In the genomic region with DNA sequence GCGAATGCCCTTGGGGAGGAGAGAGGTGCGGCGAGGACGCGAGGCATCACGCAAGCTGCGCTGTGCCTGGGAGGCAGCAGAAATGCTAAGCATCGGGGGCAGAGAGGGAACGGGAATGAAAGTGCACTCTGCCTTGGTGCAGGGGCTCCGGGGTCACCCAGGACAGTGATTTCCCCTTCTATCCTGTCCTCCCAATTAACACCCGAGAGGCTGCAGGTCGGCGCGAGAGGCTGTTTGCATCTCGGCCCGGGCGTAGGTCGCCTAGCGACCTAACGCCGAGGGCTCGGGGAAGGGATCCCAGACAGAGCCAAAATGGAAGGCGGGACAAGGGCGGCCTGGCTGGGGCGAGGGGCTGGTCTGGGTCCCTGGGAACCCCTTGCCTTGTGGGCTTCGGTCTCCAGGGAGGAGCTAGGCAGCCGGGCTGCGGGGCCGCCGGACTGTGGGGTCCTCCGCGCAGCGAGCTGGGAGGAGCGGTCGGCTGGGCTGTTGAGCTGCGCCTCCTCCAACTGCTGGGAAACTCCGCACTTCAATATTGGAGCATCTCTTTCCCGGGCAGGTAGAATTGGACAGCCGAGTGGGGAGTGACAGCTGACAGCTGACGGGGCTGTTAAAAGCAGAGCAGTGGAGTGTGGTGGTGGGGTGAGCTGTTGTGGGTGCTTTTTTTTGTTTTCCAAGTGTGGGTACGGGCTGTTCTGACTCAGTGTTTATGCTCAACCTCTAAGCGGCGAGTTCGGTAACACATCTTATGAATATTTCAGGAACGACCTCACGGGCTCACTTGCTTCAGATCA, we compare ENCODE assay signal across 8 cellular contexts. TPM values are rescaled to one million over a fixed set of nuclear protein-coding genes. Genes with fewer than 3 reads are reported as not detected.
DNase-seq lines count a peak whose midpoint lies in the region; ATAC-seq and TF ChIP-seq lines count a peak whose summit lies in the region.

No MANE protein-coding gene starts in this region.

- H3K36me3 ChIP-seq in SU-DHL-6 (ENCODE audit: low read length), result no peaks in the 10 kb centered on the region
- H3K36me3 ChIP-seq in mesenchymal stem cell (ENCODE audit: control insufficient read depth in 1 of 2, insufficient read depth in 2 of 2, low read depth in 1 of 2, low read length in 2 of 2), result no peaks in the 10 kb centered on the region

- no peak overlapping the region for H2BK120ac ChIP-seq in mesenchymal stem cell (ENCODE audit: low read depth, low read length)

- 1% methylated on average over 43 of the region's 46 CpGs for WGBS in mesenchymal stem cell

- H3K27me3 ChIP-seq in SU-DHL-6 (ENCODE audit: low read length) (no peaks in the 10 kb centered on the region), mesenchymal stem cell (ENCODE audit: control insufficient read depth in 1 of 2, insufficient read depth in 1 of 2, low read length in 2 of 2) (peaks cover 56 to 72% of the 10 kb centered on the region in 2 experiments)

- H2BK12ac ChIP-seq in mesenchymal stem cell (ENCODE audit: low read length in 2 of 2), result no peak overlapping the region

- H3K9me3 ChIP-seq in SU-DHL-6 (ENCODE audit: insufficient read depth, low read length), result no peaks in the 10 kb centered on the region
- H3K9me3 ChIP-seq in mesenchymal stem cell (ENCODE audit: control insufficient read depth, low read length), result no peaks in the 10 kb centered on the region

- no peaks in the 10 kb centered on the region for H4K20me1 ChIP-seq in SU-DHL-6 (ENCODE audit: low read depth, low read length)

- H2AK5ac ChIP-seq in mesenchymal stem cell (ENCODE audit: low read length, severe bottlenecking), result no peak overlapping the region

- no peak overlapping the region for H4K91ac ChIP-seq in mesenchymal stem cell (ENCODE audit: low read length)

- peak overlapping the region; percentile 47 for H3K9ac ChIP-seq in SU-DHL-6 (ENCODE audit: low read length)
- H3K9ac ChIP-seq in mesenchymal stem cell (ENCODE audit: low read length), result peak overlapping the region; percentile 73

- peak overlapping the region in 1 of 2 experiments; percentile 61 for H3K14ac ChIP-seq in mesenchymal stem cell (ENCODE audit: low read length in 2 of 2)

- H3K27ac ChIP-seq in SU-DHL-6 (ENCODE audit: low read depth, low read length) (no peak overlapping the region), mesenchymal stem cell (ENCODE audit: low read length, poor library complexity, severe bottlenecking) (no peak overlapping the region)

- H3K79me2 ChIP-seq in SU-DHL-6 (ENCODE audit: insufficient read depth, low read length), result no peaks in the 10 kb centered on the region

- H4K8ac ChIP-seq in mesenchymal stem cell (ENCODE audit: low read length), result no peak overlapping the region

- no peak overlapping the region for H3K18ac ChIP-seq in mesenchymal stem cell (ENCODE audit: low read depth in 1 of 2, low read length in 2 of 2)

- peak; percentile 27 for DNase-seq in cerebellum (ENCODE audit: low spot score)
- DNase-seq in mesenchymal stem cell, result peak; percentile 36
- peak; percentile 29 for DNase-seq in stimulated activated naive CD4-positive, alpha-beta T cell treated with Interleukin-2 at 50 U/mL for 16 hours (lab: John Stamatoyannopoulos, UW)
- no peak for DNase-seq in cortex of kidney (lab: John Stamatoyannopoulos, UW)
- no peak for DNase-seq in NCI-H2029 (lab: John Stamatoyannopoulos, UW)

- peak; percentile 39 for ATAC-seq in HG02642 (IDR thresholded peaks at IDR 0.05; ENCODE audit: poor library complexity, unreplicated experiment)

- TF ChIP-seq CTCF in GM12875 (IDR thresholded peaks at IDR 0.05; ENCODE audit: borderline replicate concordance, insufficient read depth, low read depth, low read length) (no peak), SU-DHL-6 (IDR thresholded peaks at IDR 0.05; ENCODE audit: insufficient read depth, low read length, poor library complexity, severe bottlenecking) (no peak)

- H3K4me1 ChIP-seq in mesenchymal stem cell (ENCODE audit: control insufficient read depth, insufficient read depth, low read depth, low read length), result peaks cover 17% of the 10 kb centered on the region

- peak overlapping the region; percentile 61 for H2BK15ac ChIP-seq in mesenchymal stem cell (ENCODE audit: low read depth, poor library complexity, severe bottlenecking)

- no peaks in the 10 kb centered on the region for H3K9me2 ChIP-seq in SU-DHL-6 (replicated peaks; ENCODE audit: insufficient read depth, low read length)

- H2BK5ac ChIP-seq in mesenchymal stem cell (ENCODE audit: low read depth, low read length, poor library complexity, severe bottlenecking), result no peak overlapping the region

- no peak overlapping the region for H3K4ac ChIP-seq in mesenchymal stem cell (ENCODE audit: low read depth in 1 of 2, low read length in 2 of 2)

- H3K79me1 ChIP-seq in mesenchymal stem cell (replicated peaks; ENCODE audit: low read length, poor library complexity, severe bottlenecking), result no peaks in the 10 kb centered on the region

- H3K4me2 ChIP-seq in SU-DHL-6 (ENCODE audit: low read depth, low read length, poor library complexity, severe bottlenecking) (peak overlapping the region; percentile 56), mesenchymal stem cell (ENCODE audit: low read length, poor library complexity, severe bottlenecking) (peak overlapping the region; percentile 67)

- H3K4me3 ChIP-seq in GM12875 (ENCODE audit: low read depth, low read length) (peak overlapping the region; percentile 52), SU-DHL-6 (ENCODE audit: insufficient read depth, low read length, poor library complexity, severe bottlenecking) (peak overlapping the region; percentile 57), mesenchymal stem cell (ENCODE audit: insufficient read depth in 1 of 2, low read depth in 1 of 2, low read length in 2 of 2) (peak overlapping the region; percentile 56 to 87)

- H2AFZ ChIP-seq in SU-DHL-6 (ENCODE audit: low read depth, low read length, severe bottlenecking) (peak overlapping the region; percentile 75), mesenchymal stem cell (ENCODE audit: low read depth, low read length) (peak overlapping the region; percentile 49)

- no peak overlapping the region for H3K23ac ChIP-seq in mesenchymal stem cell (ENCODE audit: low read length in 2 of 2)

- no peaks in the 10 kb centered on the region for H3F3A ChIP-seq in SU-DHL-6 (ENCODE audit: insufficient read depth)

RNA-seq across cellular contexts. Expression of a gene that starts 0.7 kb away (rescaled TPM):
- total RNA-seq in cerebellum, result 47.8 TPM
- 0.08 TPM for polyA plus RNA-seq in mesenchymal stem cell (2013, experiment 1 of 2)
- polyA plus RNA-seq in mesenchymal stem cell (2013, experiment 2 of 2), result 0.11 TPM

RNA-seq across cellular contexts. Expression of a gene that starts 26.1 kb away (rescaled TPM):
- 12.2 TPM for total RNA-seq in cerebellum
- 4.4 TPM for polyA plus RNA-seq in mesenchymal stem cell (2013, experiment 1 of 2)
- polyA plus RNA-seq in mesenchymal stem cell (2013, experiment 2 of 2), result 3.9 TPM

Comparison
In these comparisons a context has a peak if more than half of its experiments do, and no peak if none do; other contexts are left out.
1. DNase-seq: peak in cerebellum (single experiment), mesenchymal stem cell (single experiment) and stimulated activated naive CD4-positive, alpha-beta T cell treated with Interleukin-2 at 50 U/mL for 16 hours (single experiment); none in cortex of kidney (single experiment) and NCI-H2029 (single experiment).
2. Peak in every context shown above with its lines, with median percentiles within 50 percentile points of each other: H3K4me3 ChIP-seq.